18 cellular contexts compared by ENCODE assay signal in the genomic region with DNA sequence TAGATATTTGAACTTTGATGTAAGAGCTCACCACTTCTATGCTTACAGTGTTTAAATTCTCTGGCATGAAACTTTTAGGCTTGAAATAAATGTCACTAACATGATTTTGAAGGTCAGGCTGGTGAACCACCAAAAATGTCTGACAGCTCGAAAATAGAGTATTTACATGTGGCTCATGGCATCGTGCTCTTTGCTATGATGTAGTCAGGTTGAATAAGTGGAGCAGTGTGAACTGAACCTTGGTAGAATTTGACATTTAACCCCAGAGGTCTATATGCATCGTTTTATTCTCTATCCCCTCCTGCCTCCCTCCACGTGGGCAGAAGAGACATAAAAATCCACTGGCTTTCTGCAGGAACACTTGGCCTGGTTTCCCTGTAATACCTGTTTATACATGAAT.
A peak's percentile ranks its signal among the peaks of the same experiment; 100 is the strongest.
DNase-seq lines count a peak whose midpoint lies in the region; ATAC-seq and TF ChIP-seq lines count a peak whose summit lies in the region.
"Had no signal": no experiment of that assay in that cellular context is flagged by ENCODE, and none has a peak within 500 bp of the region (broad histone marks: within the 10 kb centered on the region; RNA-seq: fewer than 3 reads in every experiment).

No MANE protein-coding gene starts in this region.

- intact Hi-C loops in OCI-LY7 (cut with micrococcal nuclease; ENCODE audit: unreplicated experiment), result loop anchor here (5.0 kb wide), 1 partner anchor 151 kb away; no protein-coding TSS in a partner anchor

- peaks cover 6% of the 10 kb centered on the region; the same call in 1 of the 2 replicates for H3K36me3 ChIP-seq in OCI-LY7 (ENCODE audit: insufficient read depth, low read length)
- H3K36me3 ChIP-seq: BE2C, HAP-1 had no signal

- no peak for DNase-seq in stimulated activated naive CD8-positive, alpha-beta T cell treated with anti-CD3 and anti-CD28 coated beads, Interleukin-15, Interleukin-2, amounts not matched to agents 100 U/mL and 50 U/mL, for 24 hours
- DNase-seq in stimulated activated naive CD8-positive, alpha-beta T cell treated with anti-CD3 and anti-CD28 coated beads, Interleukin-15, amount 100 ng/mL, for 72 hours, result no peak
- DNase-seq in OCI-LY7 (ENCODE audit: low spot score), result no peak
- DNase-seq in activated naive CD8-positive, alpha-beta T cell treated with anti-CD3 and anti-CD28 coated beads, Interleukin-2, amount 50 U/mL, for 24 hours, result no peak
- DNase-seq in stimulated activated effector memory CD8-positive, alpha-beta T cell treated with anti-CD3 and anti-CD28 coated beads, Interleukin-12 subunit alpha, Interleukin-12 subunit beta, amount 100 ng/mL, for 72 hours (ENCODE audit: low spot score in 2 of 2), result no peak
- DNase-seq in activated CD4-positive, CD25-positive, alpha-beta regulatory T cell (lab: John Stamatoyannopoulos, UW), result no peak
- DNase-seq: ACHN; BE2C; C1 segment of cervical spinal cord; CD4-positive, CD25-positive, alpha-beta regulatory T cell; CD8-positive, alpha-beta memory T cell; COR-L47; GF-D8; KG1 had no signal

- H3K27ac Mint-ChIP-seq in stimulated activated naive CD8-positive, alpha-beta T cell treated with anti-CD3 and anti-CD28 coated beads, Interleukin-15, amount 100 ng/mL, for 72 hours, result no peak overlapping the region
- no peak overlapping the region for H3K27ac Mint-ChIP-seq in activated naive CD8-positive, alpha-beta T cell treated with anti-CD3 and anti-CD28 coated beads, Interleukin-2, amount 50 U/mL, for 24 hours
- H3K27ac Mint-ChIP-seq in stimulated activated effector memory CD8-positive, alpha-beta T cell treated with anti-CD3 and anti-CD28 coated beads, Interleukin-12 subunit alpha, Interleukin-12 subunit beta, amount 100 ng/mL, for 72 hours, result no peak overlapping the region

- peak; percentile 68 for ATAC-seq in stimulated activated naive CD8-positive, alpha-beta T cell treated with anti-CD3 and anti-CD28 coated beads, Interleukin-15, Interleukin-2, amounts not matched to agents 100 U/mL and 50 U/mL, for 24 hours
- ATAC-seq in stimulated activated naive CD8-positive, alpha-beta T cell treated with anti-CD3 and anti-CD28 coated beads, Interleukin-15, amount 100 ng/mL, for 72 hours, result no peak
- peak; percentile 75 for ATAC-seq in activated naive CD8-positive, alpha-beta T cell treated with anti-CD3 and anti-CD28 coated beads, Interleukin-2, amount 50 U/mL, for 24 hours
- ATAC-seq in stimulated activated effector memory CD8-positive, alpha-beta T cell treated with anti-CD3 and anti-CD28 coated beads, Interleukin-12 subunit alpha, Interleukin-12 subunit beta, amount 100 ng/mL, for 72 hours, result peak; percentile 55
- ATAC-seq in HG03571 (IDR thresholded peaks at IDR 0.05; ENCODE audit: unreplicated experiment) (no peak), HG03280 (IDR thresholded peaks at IDR 0.05; ENCODE audit: unreplicated experiment) (no peak)
- ATAC-seq: HepG2 had no signal

- peaks cover 20% of the 10 kb centered on the region for H3K4me1 Mint-ChIP-seq in stimulated activated naive CD8-positive, alpha-beta T cell treated with anti-CD3 and anti-CD28 coated beads, Interleukin-15, amount 100 ng/mL, for 72 hours
- H3K4me1 Mint-ChIP-seq in activated naive CD8-positive, alpha-beta T cell treated with anti-CD3 and anti-CD28 coated beads, Interleukin-2, amount 50 U/mL, for 24 hours, result peaks cover 30% of the 10 kb centered on the region
- H3K4me1 Mint-ChIP-seq in stimulated activated effector memory CD8-positive, alpha-beta T cell treated with anti-CD3 and anti-CD28 coated beads, Interleukin-12 subunit alpha, Interleukin-12 subunit beta, amount 100 ng/mL, for 72 hours, result peaks cover 7% of the 10 kb centered on the region

- H3K9me2 ChIP-seq in OCI-LY7 (ENCODE audit: insufficient read depth, low read length), result no peaks in the 10 kb centered on the region

- H3K4me1 ChIP-seq in OCI-LY7 (ENCODE audit: insufficient read depth, low read length, poor library complexity, severe bottlenecking), result peaks cover 52% of the 10 kb centered on the region
- H3K4me1 ChIP-seq: BE2C had no signal

- H2AFZ ChIP-seq in OCI-LY7 (ENCODE audit: low read length), result peak overlapping the region; percentile 65; the same call in 1 of the 2 replicates

- H3K9me3 ChIP-seq in OCI-LY7 (ENCODE audit: low read length), result peaks cover 9% of the 10 kb centered on the region; the same call in 1 of the 2 replicates
- H3K9me3 ChIP-seq: BE2C, HAP-1 had no signal

- H3K4me2 ChIP-seq in OCI-LY7 (ENCODE audit: low read length), result no peak overlapping the region

- TF ChIP-seq CTCF in OCI-LY7 (conservative IDR thresholded peaks at IDR 0.05; ENCODE audit: low read length), result no peak

- BruUV-seq in OCI-LY7 (replicated peaks; lab: Mats Ljungman, UMichigan), result no TSS peak

- no peak overlapping the region for H3K27ac ChIP-seq in OCI-LY7 (ENCODE audit: low read depth, low read length, poor library complexity, severe bottlenecking)

- H3K4me3 ChIP-seq in OCI-LY7 (ENCODE audit: low read depth, low read length, poor library complexity, severe bottlenecking), result no peak overlapping the region
- H3K4me3 ChIP-seq: HAP-1 had no signal

- H3K27me3 Mint-ChIP-seq in stimulated activated naive CD8-positive, alpha-beta T cell treated with anti-CD3 and anti-CD28 coated beads, Interleukin-15, amount 100 ng/mL, for 72 hours, result peaks cover 8% of the 10 kb centered on the region
- H3K27me3 Mint-ChIP-seq in activated naive CD8-positive, alpha-beta T cell treated with anti-CD3 and anti-CD28 coated beads, Interleukin-2, amount 50 U/mL, for 24 hours, result peaks cover 4% of the 10 kb centered on the region

- H3K9me3 Mint-ChIP-seq in stimulated activated naive CD8-positive, alpha-beta T cell treated with anti-CD3 and anti-CD28 coated beads, Interleukin-15, amount 100 ng/mL, for 72 hours, result peaks cover 0 to 7% of the 10 kb centered on the region in 2 donors
- no peaks in the 10 kb centered on the region for H3K9me3 Mint-ChIP-seq in activated naive CD8-positive, alpha-beta T cell treated with anti-CD3 and anti-CD28 coated beads, Interleukin-2, amount 50 U/mL, for 24 hours
- peaks cover 1% of the 10 kb centered on the region for H3K9me3 Mint-ChIP-seq in stimulated activated effector memory CD8-positive, alpha-beta T cell treated with anti-CD3 and anti-CD28 coated beads, Interleukin-12 subunit alpha, Interleukin-12 subunit beta, amount 100 ng/mL, for 72 hours

- H3K36me3 Mint-ChIP-seq in activated naive CD8-positive, alpha-beta T cell treated with anti-CD3 and anti-CD28 coated beads, Interleukin-2, amount 50 U/mL, for 24 hours (ENCODE audit: low read depth), result no peaks in the 10 kb centered on the region
- H3K36me3 Mint-ChIP-seq in stimulated activated effector memory CD8-positive, alpha-beta T cell treated with anti-CD3 and anti-CD28 coated beads, Interleukin-12 subunit alpha, Interleukin-12 subunit beta, amount 100 ng/mL, for 72 hours, result no peaks in the 10 kb centered on the region
- H3K36me3 Mint-ChIP-seq: CD4-positive, CD25-positive, alpha-beta regulatory T cell; CD8-positive, alpha-beta memory T cell had no signal

- no peaks in the 10 kb centered on the region for H3K79me2 ChIP-seq in OCI-LY7 (ENCODE audit: insufficient read depth, low read depth, low read length)

- H4K20me1 ChIP-seq in OCI-LY7 (ENCODE audit: insufficient read depth, low read length), result no peaks in the 10 kb centered on the region

- no peak overlapping the region for H3K4me3 Mint-ChIP-seq in stimulated activated naive CD8-positive, alpha-beta T cell treated with anti-CD3 and anti-CD28 coated beads, Interleukin-15, amount 100 ng/mL, for 72 hours
- no peak overlapping the region for H3K4me3 Mint-ChIP-seq in activated naive CD8-positive, alpha-beta T cell treated with anti-CD3 and anti-CD28 coated beads, Interleukin-2, amount 50 U/mL, for 24 hours
- no peak overlapping the region for H3K4me3 Mint-ChIP-seq in stimulated activated effector memory CD8-positive, alpha-beta T cell treated with anti-CD3 and anti-CD28 coated beads, Interleukin-12 subunit alpha, Interleukin-12 subunit beta, amount 100 ng/mL, for 72 hours
- H3K4me3 Mint-ChIP-seq: CD4-positive, CD25-positive, alpha-beta regulatory T cell; CD8-positive, alpha-beta memory T cell had no signal

- POLR2A ChIA-PET in OCI-LY7 (lab: Charles Lee), result interaction anchor here (0.7 to 2.3 kb wide), 4 partner anchors 16 to 217 kb away, joined by 3 to 9 read pairs (median 4); no protein-coding TSS in a partner anchor

- CTCF ChIA-PET in OCI-LY7 (lab: Charles Lee; ENCODE audit: unreplicated experiment), result no interaction called here

Comparison
In these comparisons a context has a peak if more than half of its experiments do, and no peak if none do; other contexts are left out.
1. ATAC-seq: peak in stimulated activated naive CD8-positive, alpha-beta T cell treated with anti-CD3 and anti-CD28 coated beads, Interleukin-15, Interleukin-2, amounts not matched to agents 100 U/mL and 50 U/mL, for 24 hours (single experiment), activated naive CD8-positive, alpha-beta T cell treated with anti-CD3 and anti-CD28 coated beads, Interleukin-2, amount 50 U/mL, for 24 hours (single experiment) and stimulated activated effector memory CD8-positive, alpha-beta T cell treated with anti-CD3 and anti-CD28 coated beads, Interleukin-12 subunit alpha, Interleukin-12 subunit beta, amount 100 ng/mL, for 72 hours (single experiment); none in stimulated activated naive CD8-positive, alpha-beta T cell treated with anti-CD3 and anti-CD28 coated beads, Interleukin-15, amount 100 ng/mL, for 72 hours (single experiment), HG03571 (single experiment) and HG03280 (single experiment).